8 cellular contexts compared by ENCODE assay signal in the genomic region with DNA sequence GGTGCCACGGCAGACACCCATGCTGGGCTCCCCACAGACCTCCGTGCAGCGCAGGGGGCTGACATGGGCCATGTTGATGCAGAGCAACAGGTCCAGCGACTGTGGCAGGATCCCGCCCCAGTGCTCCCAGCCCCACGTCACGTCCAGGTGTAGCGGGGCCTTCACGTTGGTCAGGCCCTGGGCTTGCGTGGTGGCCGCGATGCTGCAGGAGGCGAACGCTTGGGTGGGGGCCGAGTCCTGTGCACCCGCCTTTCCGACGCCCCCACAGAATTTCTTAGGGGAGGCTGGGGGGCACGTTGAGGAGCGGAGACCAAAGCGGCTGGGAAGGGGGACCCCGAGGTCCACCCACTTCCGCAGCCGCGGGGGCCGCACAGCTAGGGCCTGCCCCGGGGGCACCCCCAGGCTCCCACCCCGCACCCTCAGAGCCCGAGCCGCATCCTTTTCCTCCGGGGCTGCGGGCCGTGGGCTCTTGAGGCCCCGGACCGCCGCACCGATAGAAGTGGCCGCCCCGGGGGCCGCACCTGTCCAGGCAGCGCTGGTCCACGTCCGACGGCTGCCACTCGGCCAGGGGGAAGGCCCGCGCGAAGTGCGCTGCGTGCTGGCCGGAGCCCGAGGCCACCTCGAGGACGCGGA. TPM values are rescaled to one million over a fixed set of nuclear protein-coding genes. Genes with fewer than 3 reads are reported as not detected.
DNase-seq lines count a peak whose midpoint lies in the region; ATAC-seq and TF ChIP-seq lines count a peak whose summit lies in the region.

No MANE protein-coding gene starts in this region.

- peaks cover 0 to 8% of the 10 kb centered on the region in 2 donors for H3K36me3 ChIP-seq in gastrocnemius medialis

- no peaks in the 10 kb centered on the region for H3K36me3 Mint-ChIP-seq in T-cell

- H3K4me1 Mint-ChIP-seq in T-cell, result peaks cover 7 to 8% (median 8%) of the 10 kb centered on the region in 3 donors

- H3K9me3 ChIP-seq in gastrocnemius medialis, result no peaks in the 10 kb centered on the region

- peak overlapping the region; percentile 94 to 100 (median 98) for H3K27ac ChIP-seq in gastrocnemius medialis

- H3K27me3 Mint-ChIP-seq in T-cell, result peaks cover 0 to 3% of the 10 kb centered on the region in 2 donors

- H3K27ac Mint-ChIP-seq in T-cell, result no peak overlapping the region

- ATAC-seq in GM21737 (IDR thresholded peaks at IDR 0.05; ENCODE audit: unreplicated experiment) (peak; percentile 1), T-cell (replicated peaks in 1 of 4) (peak in 1 of 4 experiments; percentile 2), gastrocnemius medialis (no peak), HG03025 (IDR thresholded peaks at IDR 0.05; ENCODE audit: low FRiP score, unreplicated experiment) (no peak)

- H3K9me3 Mint-ChIP-seq in T-cell, result no peaks in the 10 kb centered on the region

- in situ Hi-C loops in gastrocnemius medialis (cut with MboI; ENCODE audit: low sequenced_read_pairs in 4 of 4), result no loop called here

- H3K4me3 Mint-ChIP-seq in T-cell, result peak overlapping the region; percentile 65 to 99 (median 94)

- no peaks in the 10 kb centered on the region for H3K27me3 ChIP-seq in gastrocnemius medialis

- intact Hi-C loops in gastrocnemius medialis (cut with DNase I; ENCODE audit: low total_unique reads), result loop anchor here (2.0 kb wide), 1 partner anchor 109 kb away; a partner anchor contains a TSS

- TF ChIP-seq CTCF in AG10803 (conservative IDR thresholded peaks at IDR 0.05; ENCODE audit: low read length) (no peak), fibroblast of pulmonary artery (IDR thresholded peaks at IDR 0.05; ENCODE audit: low read length, missing control alignments) (no peak), gastrocnemius medialis (IDR thresholded peaks at IDR 0.05 in 4 of 5, conservative IDR thresholded peaks at IDR 0.05 in 1 of 5) (peak in 1 of 5 experiments; percentile 18)

- H3K4me3 ChIP-seq in AG10803 (ENCODE audit: low read length), result peak overlapping the region; percentile 85
- H3K4me3 ChIP-seq in fibroblast of pulmonary artery (replicated peaks; ENCODE audit: low read depth, low read length), result peak overlapping the region; percentile 74
- H3K4me3 ChIP-seq in gastrocnemius medialis, result peak overlapping the region; percentile 81 to 98 (median 96)

- DNase-seq in AG10803 (ENCODE audit: low read depth), result no peak
- no peak for DNase-seq in T-cell
- no peak for DNase-seq in fibroblast of pulmonary artery (ENCODE audit: low read depth)
- DNase-seq in gastrocnemius medialis, result no peak
- DNase-seq in SHP77 treated with DMSO at 0.1 percent for 48 hours (lab: John Stamatoyannopoulos, UW), result no peak
- DNase-seq in GM03348 (ENCODE audit: low spot score), result no peak

- H3K4me1 ChIP-seq in gastrocnemius medialis, result peaks cover 17 to 24% of the 10 kb centered on the region in 2 donors

- CTCF ChIA-PET in T-cell (lab: Charles Lee), result interaction anchor here in 1 of 2 donors (1.2 kb wide), 1 partner anchor 57 kb away, joined by 3 read pairs; no protein-coding TSS in a partner anchor

- POLR2A ChIA-PET in T-cell (lab: Charles Lee), result no interaction called here

- no peak for TF ChIP-seq POLR2A in gastrocnemius medialis (IDR thresholded peaks at IDR 0.05)

RNA-seq across cellular contexts. Expression of a gene that starts 0.4 kb away (rescaled TPM):
- 10 to 100 TPM; 42.1 to 94.0 (median 87.2) TPM for total RNA-seq in T-cell
- 100 to 1,000 TPM; 114 to 212 (median 141) TPM for total RNA-seq in gastrocnemius medialis

RNA-seq across cellular contexts. Expression of a gene that starts 4.9 kb away (rescaled TPM):
- total RNA-seq in T-cell (1 to 10 TPM in 3 of 5 donors, under 1 TPM in 2; 0.15 to 1.5 (median 1.0) TPM), gastrocnemius medialis (1 to 10 TPM in 3 of 4 donors, under 1 TPM in 1; 0.12 to 3.2 (median 1.3) TPM)

RNA-seq across cellular contexts. Expression of a gene that starts 5.9 kb away (rescaled TPM):
- total RNA-seq in T-cell, result 10 to 100 TPM; 19.1 to 43.0 (median 40.0) TPM
- 100 to 1,000 TPM in 3 of 4 donors, 10 to 100 TPM in 1; 59.6 to 155 (median 114) TPM for total RNA-seq in gastrocnemius medialis

RNA-seq across cellular contexts. Expression of a gene that starts 13.5 kb away (rescaled TPM):
- total RNA-seq in T-cell (10 to 100 TPM; 19.7 to 35.7 (median 23.4) TPM), gastrocnemius medialis (1 to 10 TPM; 2.9 to 9.8 (median 6.5) TPM)

RNA-seq across cellular contexts. Expression of a gene that starts 32.2 kb away (rescaled TPM):
- total RNA-seq in T-cell (100 to 1,000 TPM; 181 to 320 (median 286) TPM), gastrocnemius medialis (10 to 100 TPM; 20.9 to 41.6 (median 27.3) TPM)
